8 cellular contexts compared by ENCODE assay signal in genomic region chr12:57111046-57111698, GRCh38. TPM values are rescaled to one million over a fixed set of nuclear protein-coding genes. Genes with fewer than 3 reads are reported as not detected.
A peak's percentile ranks its signal among the peaks of the same experiment; 100 is the strongest.
DNase-seq lines count a peak whose midpoint lies in the region; ATAC-seq, FAIRE-seq and TF ChIP-seq lines count a peak whose summit lies in the region.

TSS of gene STAT6 (minus strand) at chr12:57111362. CDS start at chr12:57108278, 3,084 bp downstream.

- peak within 1 kb of the TSS; percentile 94 for H3K4me3 Mint-ChIP-seq in activated T-helper 2 cell treated with anti-CD3 and anti-CD28 coated beads, Interferon-gamma antibody, Interleukin-2, Interleukin-4, amounts not matched to agents 10 μg/mL and 5 μg/mL and 100 μg/mL, durations not matched to agents 14 hours and 24 hours and 36 hours (ENCODE audit: low read depth)

- H3K36me3 ChIP-seq in Panc1 (ENCODE audit: control insufficient read depth, insufficient read depth, low read length) (no peaks in the 10 kb centered on the region), neuronal stem cell (replicated peaks in 1 of 2; ENCODE audit: control insufficient read depth in 2 of 2, insufficient read depth in 2 of 2, low read length in 2 of 2) (peaks cover 0 to 26% of the 10 kb centered on the region in 2 donors), testis (ENCODE audit: low read depth, missing control alignments) (no peaks in the 10 kb centered on the region)

- H3K9me3 ChIP-seq in A549 (no peaks in the 10 kb centered on the region), Panc1 (ENCODE audit: control insufficient read depth, insufficient read depth, low read depth, low read length) (no peaks in the 10 kb centered on the region), neuronal stem cell (replicated peaks in 1 of 2; ENCODE audit: control insufficient read depth in 2 of 2, insufficient read depth in 1 of 2, low read depth in 1 of 2, low read length in 2 of 2) (no peaks in the 10 kb centered on the region), testis (no peaks in the 10 kb centered on the region)

- peak within 1 kb of the TSS; percentile 87 for H2AK5ac ChIP-seq in neuronal stem cell (ENCODE audit: low read depth, low read length)

- peak; percentile 37 for TF ChIP-seq POLR2A in A549 (IDR thresholded peaks at IDR 0.05; ENCODE audit: low read length)
- TF ChIP-seq POLR2A in testis (IDR thresholded peaks at IDR 0.05), result no peak

- H3K4me2 ChIP-seq in A549, result peak within 1 kb of the TSS; percentile 98
- H3K4me2 ChIP-seq in neuronal stem cell (ENCODE audit: insufficient read depth, low read length, poor library complexity, severe bottlenecking), result peak within 1 kb of the TSS; percentile 92

- no peaks in the 10 kb centered on the region for H3K79me1 ChIP-seq in neuronal stem cell (ENCODE audit: low read depth, low read length)

- no peaks in the 10 kb centered on the region for H3K9me3 Mint-ChIP-seq in activated T-helper 2 cell treated with anti-CD3 and anti-CD28 coated beads, Interferon-gamma antibody, Interleukin-2, Interleukin-4, amounts not matched to agents 10 μg/mL and 5 μg/mL and 100 μg/mL, durations not matched to agents 14 hours and 24 hours and 36 hours

- no TSS peak for BruUV-seq in Panc1 (replicated peaks; lab: Mats Ljungman, UMichigan)

- WGBS in A549 (ENCODE audit: missing lambda C conversion rate), result 1% methylated on average over 12 of the region's 13 CpGs
- no CpG with 5 or more reads among the region's 13 CpGs for WGBS in neuronal stem cell (ENCODE audit: extremely low coverage in 2 of 2, insufficient read length in 2 of 2, insufficient replicate concordance in 1 of 2), 2 donors
- 0% methylated on average over 13 of the region's 13 CpGs for WGBS in testis, 2 donors

- peak within 1 kb of the TSS; percentile 93 for H2BK120ac ChIP-seq in neuronal stem cell (ENCODE audit: low read depth, low read length)

- peak within 1 kb of the TSS; percentile 59 for H3K4me3 ChIP-seq in A549
- peak within 1 kb of the TSS; percentile 44 to 75 for H3K4me3 ChIP-seq in Panc1 (ENCODE audit: low read depth in 2 of 2, low read length in 2 of 2)
- H3K4me3 ChIP-seq in neuronal stem cell (ENCODE audit: low read length in 2 of 2), result peak within 1 kb of the TSS; percentile 66 to 70
- peak within 1 kb of the TSS; percentile 67 to 71 for H3K4me3 ChIP-seq in testis

- DNase-seq in A549 (ENCODE audit: low read depth in 1 of 2, low spot score in 1 of 2) (peak; percentile 67 to 87), Panc1 (ENCODE audit: low read depth, low spot score) (no peak), fibroblast of the conjunctiva (ENCODE audit: low read depth) (peak; percentile 80), neuronal stem cell (ENCODE audit: low spot score) (no peak), testis (peak; percentile 86)
- DNase-seq in activated T-helper 2 cell treated with anti-CD3 and anti-CD28 coated beads, Interferon-gamma antibody, Interleukin-2, Interleukin-4, amounts not matched to agents 10 μg/mL and 5 μg/mL and 100 μg/mL, durations not matched to agents 14 hours and 24 hours and 36 hours (ENCODE audit: low spot score), result peak; percentile 83

- H2BK12ac ChIP-seq in neuronal stem cell (ENCODE audit: low read length), result peak within 1 kb of the TSS; percentile 93

- peak within 1 kb of the TSS; percentile 74 for H2AFZ ChIP-seq in neuronal stem cell (ENCODE audit: low read length)

- ATAC-seq in A549 (peak; percentile 71 to 78), GM18867 (IDR thresholded peaks at IDR 0.05; ENCODE audit: unreplicated experiment) (peak; percentile 56), HG03139 (IDR thresholded peaks at IDR 0.05; ENCODE audit: unreplicated experiment) (peak; percentile 45), Panc1 (peak; percentile 75)

- H3K27me3 Mint-ChIP-seq in activated T-helper 2 cell treated with anti-CD3 and anti-CD28 coated beads, Interferon-gamma antibody, Interleukin-2, Interleukin-4, amounts not matched to agents 10 μg/mL and 5 μg/mL and 100 μg/mL, durations not matched to agents 14 hours and 24 hours and 36 hours (ENCODE audit: low read depth), result peaks cover under 1% of the 10 kb centered on the region

- H3K9ac ChIP-seq in neuronal stem cell (ENCODE audit: low read depth, low read length, poor library complexity), result peak within 1 kb of the TSS; percentile 80

- CTCF ChIA-PET in A549 (lab: Yijun Ruan, JAX), result interaction anchor here (0.6 to 13.4 kb wide), 45 partner anchors 11 to 521 kb away, joined by 3 to 440 read pairs (median 6); partner anchors contain the start of genes LRP1, MYO1A, NAB2 and NEMP1
- CTCF ChIA-PET in Panc1 (lab: Charles Lee), result interaction anchor here (0.6 to 2.5 kb wide), 17 partner anchors 12 to 736 kb away, joined by 3 to 84 read pairs (median 5); partner anchors contain the start of genes LRP1 and NEMP1

- TF ChIP-seq RAD21 in A549 (conservative IDR thresholded peaks at IDR 0.05 in 1 of 2, IDR thresholded peaks at IDR 0.05 in 1 of 2), result no peak

- no peak for FAIRE-seq in A549 (lab: Jason Lieb, UNC)

- H3K23ac ChIP-seq in neuronal stem cell (ENCODE audit: low read depth, low read length, poor library complexity), result peak within 1 kb of the TSS; percentile 66

- TF ChIP-seq CTCF in A549 (IDR thresholded peaks at IDR 0.05), result no peak
- no peak; the same call in 1 of the 2 replicates for TF ChIP-seq CTCF in Panc1 (IDR thresholded peaks at IDR 0.05)
- no peak for TF ChIP-seq CTCF in testis (IDR thresholded peaks at IDR 0.05)

- no peak for TF ChIP-seq EP300 in A549 (IDR thresholded peaks at IDR 0.05)

- H3K27ac Mint-ChIP-seq in activated T-helper 2 cell treated with anti-CD3 and anti-CD28 coated beads, Interferon-gamma antibody, Interleukin-2, Interleukin-4, amounts not matched to agents 10 μg/mL and 5 μg/mL and 100 μg/mL, durations not matched to agents 14 hours and 24 hours and 36 hours, result peak within 1 kb of the TSS; percentile 95

- H3K14ac ChIP-seq in neuronal stem cell (ENCODE audit: low read length), result peak within 1 kb of the TSS; percentile 72

- intact Hi-C loops in Panc1 (cut with micrococcal nuclease; ENCODE audit: unreplicated experiment), result loop anchor here (5.0 kb wide), 1 partner anchor 354 kb away; no protein-coding TSS in a partner anchor
- intact Hi-C loops in activated T-helper 2 cell treated with anti-CD3 and anti-CD28 coated beads, Interferon-gamma antibody, Interleukin-2, Interleukin-4, amounts not matched to agents 10 μg/mL and 5 μg/mL and 100 μg/mL, durations not matched to agents 14 hours and 24 hours and 36 hours (cut with micrococcal nuclease), result loop anchor here (1.0 to 5.0 kb wide), 4 partner anchors 24 to 954 kb away; partner anchors contain the start of genes MYL6, NACA and PRIM1
- intact Hi-C loops in testis (cut with DNase I; ENCODE audit: low total_unique reads), result loop anchor here (5.0 kb wide), 1 partner anchor 44 kb away; no protein-coding TSS in a partner anchor

- H2BK15ac ChIP-seq in neuronal stem cell (ENCODE audit: low read length), result peak within 1 kb of the TSS; percentile 97

- in situ Hi-C loops in Panc1 (cut with HindIII; ENCODE audit: low pct_unique_long_range_greater_than_20kb, low sequenced_read_pairs), result no loop called here

- H3K36me3 Mint-ChIP-seq in activated T-helper 2 cell treated with anti-CD3 and anti-CD28 coated beads, Interferon-gamma antibody, Interleukin-2, Interleukin-4, amounts not matched to agents 10 μg/mL and 5 μg/mL and 100 μg/mL, durations not matched to agents 14 hours and 24 hours and 36 hours (ENCODE audit: low read depth), result peaks cover 41% of the 10 kb centered on the region

- H3K27me3 ChIP-seq in Panc1 (ENCODE audit: control insufficient read depth, insufficient read depth, low read length), result no peaks in the 10 kb centered on the region
- no peaks in the 10 kb centered on the region for H3K27me3 ChIP-seq in neuronal stem cell (ENCODE audit: control insufficient read depth in 3 of 3, insufficient read depth in 3 of 3, low read depth in 1 of 3, low read length in 3 of 3)
- no peaks in the 10 kb centered on the region for H3K27me3 ChIP-seq in testis

- H3K27ac ChIP-seq in A549, result peak within 1 kb of the TSS; percentile 92 to 98
- peak within 1 kb of the TSS; percentile 95 for H3K27ac ChIP-seq in Panc1 (ENCODE audit: low read length)
- H3K27ac ChIP-seq in neuronal stem cell (replicated peaks; ENCODE audit: low read length), result peak within 1 kb of the TSS; percentile 96
- peak within 1 kb of the TSS; percentile 96 to 99 for H3K27ac ChIP-seq in testis

- H3K4me1 Mint-ChIP-seq in activated T-helper 2 cell treated with anti-CD3 and anti-CD28 coated beads, Interferon-gamma antibody, Interleukin-2, Interleukin-4, amounts not matched to agents 10 μg/mL and 5 μg/mL and 100 μg/mL, durations not matched to agents 14 hours and 24 hours and 36 hours (ENCODE audit: low read depth), result peaks cover 37% of the 10 kb centered on the region

- H3K4me1 ChIP-seq in A549 (peaks cover 19% of the 10 kb centered on the region), Panc1 (ENCODE audit: control insufficient read depth, insufficient read depth, low read length) (peaks cover 17% of the 10 kb centered on the region), neuronal stem cell (ENCODE audit: control insufficient read depth in 2 of 2, insufficient read depth in 1 of 2, low read depth in 1 of 2, low read length in 2 of 2) (peaks cover 8 to 19% of the 10 kb centered on the region in 2 donors), testis (peaks cover 12% of the 10 kb centered on the region)

- H4K91ac ChIP-seq in neuronal stem cell (ENCODE audit: low read depth, low read length, poor library complexity), result peak within 1 kb of the TSS; percentile 99

- peak within 1 kb of the TSS; percentile 97 for H3K18ac ChIP-seq in neuronal stem cell (ENCODE audit: low read length)

- POLR2A ChIA-PET in A549 (lab: Yijun Ruan, JAX) (interaction anchor here (0.6 to 3.5 kb wide), 13 partner anchors 8 to 385 kb away, joined by 3 to 143 read pairs (median 7); partner anchors contain the start of genes LRP1, NAB2, NACA and NEMP1), Panc1 (lab: Charles Lee) (interaction anchor here (0.6 to 1.4 kb wide), 7 partner anchors 22 to 168 kb away, joined by 3 to 14 read pairs (median 7); partner anchors contain the start of gene NEMP1)

- H2BK5ac ChIP-seq in neuronal stem cell (ENCODE audit: low read length), result peak within 1 kb of the TSS; percentile 58

- H3K4ac ChIP-seq in neuronal stem cell (ENCODE audit: low read length), result peak within 1 kb of the TSS; percentile 80

- H4K8ac ChIP-seq in neuronal stem cell (ENCODE audit: low read depth, low read length), result peak within 1 kb of the TSS; percentile 93

RNA-seq across cellular contexts. Expression of gene STAT6, which starts in this region (rescaled TPM):
- polyA plus RNA-seq in A549 (2011; rRNA removed), result 58.8 and 64.6 TPM in 2 replicates
- polyA plus RNA-seq in A549 (2012; cell fraction: cytosol; rRNA removed), result 47.5 and 61.5 TPM in 2 replicates
- 150 and 163 TPM in 2 replicates for polyA plus RNA-seq in A549 (2012; cell fraction: nucleus; rRNA removed)
- 52.9 to 59.0 TPM (median 58.4 TPM) in 3 replicates for polyA plus RNA-seq in A549 (2017; fragmentation: RNase III; extraction: RNeasy Plus Mini Kit Qiagen cat#74134 plus additional on column Dnase treatment)
- polyA minus RNA-seq in A549 (2011; rRNA and poly(A)+ RNA removed), result 63.8 and 71.5 TPM in 2 replicates
- total RNA-seq in Panc1 (2021; ENCODE audit: unreplicated experiment), result 52.3 TPM
- 68.8 TPM for polyA plus RNA-seq in Panc1 (2012; ENCODE audit: insufficient read length)
- total RNA-seq in activated T-helper 2 cell treated with anti-CD3 and anti-CD28 coated beads, Interferon-gamma antibody, Interleukin-2, Interleukin-4, amounts not matched to agents 10 μg/mL and 5 μg/mL and 100 μg/mL, durations not matched to agents 14 hours and 24 hours and 36 hours, result 333 and 341 TPM in 2 replicates
- polyA plus RNA-seq in neuronal stem cell (2013, experiment 1 of 2), result 9.9 TPM
- polyA plus RNA-seq in neuronal stem cell (2013, experiment 2 of 2), result 8.0 TPM
- total RNA-seq in testis, result 10 to 100 TPM; 66.2 to 81.5 TPM
- polyA plus RNA-seq in testis (ENCODE audit: insufficient read depth, low read depth, low replicate concordance), result 53.2 TPM

Comparison
In these comparisons a context has a peak if more than half of its experiments do, and no peak if none do; other contexts are left out.
1. DNase-seq: peak in A549 (2 of 2), activated T-helper 2 cell treated with anti-CD3 and anti-CD28 coated beads, Interferon-gamma antibody, Interleukin-2, Interleukin-4, amounts not matched to agents 10 μg/mL and 5 μg/mL and 100 μg/mL, durations not matched to agents 14 hours and 24 hours and 36 hours (single experiment), fibroblast of the conjunctiva (single experiment) and testis (single experiment); none in Panc1 (single experiment) and neuronal stem cell (single experiment).
2. Peak in every context shown above with its lines, with median percentiles within 50 percentile points of each other: ATAC-seq, H3K27ac ChIP-seq and H3K4me3 ChIP-seq.